14 cellular contexts compared by ENCODE assay signal in genomic region chrX:43860646-43861370, GRCh38. TPM values are rescaled to one million over a fixed set of nuclear protein-coding genes. Genes with fewer than 3 reads are reported as not detected.
A peak's percentile ranks its signal among the peaks of the same experiment; 100 is the strongest.
DNase-seq lines count a peak whose midpoint lies in the region; ATAC-seq and TF ChIP-seq lines count a peak whose summit lies in the region.
"Had no signal": no experiment of that assay in that cellular context is flagged by ENCODE, and none has a peak within 500 bp of the region (broad histone marks: within the 10 kb centered on the region; RNA-seq: fewer than 3 reads in every experiment).

No MANE protein-coding gene starts in this region.

- DNase-seq in LNCaP clone FGC (ENCODE audit: low read depth) (peak; percentile 75), SHP77 (lab: John Stamatoyannopoulos, UW) (peak; percentile 13 to 17), foreskin keratinocyte (peak; percentile 9 to 34), lower leg skin (ENCODE audit: low spot score in 2 of 2) (no peak)
- DNase-seq: activated CD4-positive, alpha-beta memory T cell treated with anti-CD3 and anti-CD28 coated beads for 36 hours; esophagus squamous epithelium; HCEC 1CT; mesendoderm; sigmoid colon had no signal

- no peak for TF ChIP-seq CTCF in LNCaP clone FGC (IDR thresholded peaks at IDR 0.05; ENCODE audit: control insufficient read depth, extremely low read depth, insufficient read depth)
- TF ChIP-seq CTCF in foreskin keratinocyte (conservative IDR thresholded peaks at IDR 0.05), result no peak
- no peak for TF ChIP-seq CTCF in lower leg skin (IDR thresholded peaks at IDR 0.05)

- no peak overlapping the region for H3K9ac ChIP-seq in skeletal muscle tissue (ENCODE audit: low read depth in 1 of 3, low read length in 3 of 3)

- H3K4me1 ChIP-seq in foreskin keratinocyte, result no peaks in the 10 kb centered on the region
- H3K4me1 ChIP-seq in skeletal muscle tissue (ENCODE audit: control insufficient read depth in 3 of 3, insufficient read depth in 3 of 3, low read length in 3 of 3), result peaks cover 7 to 11% (median 8%) of the 10 kb centered on the region in 3 donors
- H3K4me1 ChIP-seq: SJSA1 had no signal

- no peak overlapping the region for H3K4me3 ChIP-seq in LNCaP clone FGC (ENCODE audit: low read depth, low read length)
- H3K4me3 ChIP-seq in skeletal muscle tissue (ENCODE audit: low read length in 3 of 3), result no peak overlapping the region
- no peak overlapping the region for H3K4me3 ChIP-seq in lower leg skin (ENCODE audit: low read depth, poor library complexity, severe bottlenecking)
- H3K4me3 ChIP-seq: esophagus squamous epithelium, sigmoid colon, SJSA1 had no signal

- ATAC-seq in foreskin keratinocyte (no peak), HG03378 (IDR thresholded peaks at IDR 0.05; ENCODE audit: unreplicated experiment) (no peak), GM19328 (IDR thresholded peaks at IDR 0.05; ENCODE audit: unreplicated experiment) (no peak)
- ATAC-seq: activated naive CD4-positive, alpha-beta T cell treated with anti-CD3 and anti-CD28 coated beads, Interleukin-2, amount 50 U/mL, for 72 hours had no signal

- no peaks in the 10 kb centered on the region for H3K27me3 ChIP-seq in foreskin keratinocyte
- H3K27me3 ChIP-seq in skeletal muscle tissue (ENCODE audit: control insufficient read depth in 3 of 3, insufficient read depth in 3 of 3, low read length in 3 of 3), result no peaks in the 10 kb centered on the region
- H3K27me3 ChIP-seq: esophagus squamous epithelium, sigmoid colon, SJSA1 had no signal

- TF ChIP-seq POLR2A in lower leg skin (IDR thresholded peaks at IDR 0.05), result no peak

- H3K27ac ChIP-seq in foreskin keratinocyte, result no peak overlapping the region
- peak overlapping the region; percentile 28 for H3K27ac ChIP-seq in skeletal muscle tissue (ENCODE audit: low read depth, low read length)
- H3K27ac ChIP-seq: SJSA1 had no signal

- WGBS in lower leg skin, 2 donors, result 35 to 44% methylated on average over 8 of the region's 8 CpGs

- intact Hi-C loops in lower leg skin (cut with DNase I; ENCODE audit: low total_unique reads), result no loop called here

- no peaks in the 10 kb centered on the region for H3K9me3 ChIP-seq in skeletal muscle tissue (ENCODE audit: control insufficient read depth in 3 of 3, low read length in 3 of 3)
- H3K9me3 ChIP-seq: esophagus squamous epithelium, sigmoid colon, SJSA1 had no signal

- no peaks in the 10 kb centered on the region for H3K36me3 ChIP-seq in skeletal muscle tissue (ENCODE audit: control insufficient read depth in 3 of 3, insufficient read depth in 3 of 3, low read length in 3 of 3)
- H3K36me3 ChIP-seq: esophagus squamous epithelium, sigmoid colon, SJSA1 had no signal

RNA-seq across cellular contexts. Expression of gene MAOB, which starts 21.4 kb away (rescaled TPM):
- not detected in 2 replicates for total RNA-seq in foreskin keratinocyte
- polyA plus RNA-seq in foreskin keratinocyte, result not detected in 2 replicates
- total RNA-seq in skeletal muscle tissue, result 1.0 TPM
- 1 to 10 TPM in 3 of 4 donors, under 1 TPM in 1; 0.34 to 6.3 (median 3.7) TPM for total RNA-seq in lower leg skin
- total RNA-seq: activated naive CD4-positive, alpha-beta T cell treated with anti-CD3 and anti-CD28 coated beads, Interleukin-2, amount 50 U/mL, for 72 hours; SJSA1 had no signal

Comparison
In these comparisons a context has a peak if more than half of its experiments do, and no peak if none do; other contexts are left out.
1. DNase-seq: peak in LNCaP clone FGC (single experiment), SHP77 (2 of 2) and foreskin keratinocyte (2 of 2); none in lower leg skin (0 of 2).